8 cellular contexts compared by ENCODE assay signal in genomic region chr3:50542177-50543034, GRCh38. TPM values are rescaled to one million over a fixed set of nuclear protein-coding genes. Genes with fewer than 3 reads are reported as not detected.
A peak's percentile ranks its signal among the peaks of the same experiment; 100 is the strongest.
DNase-seq lines count a peak whose midpoint lies in the region; ATAC-seq and TF ChIP-seq lines count a peak whose summit lies in the region.

No MANE protein-coding gene starts in this region.

- H3K27ac ChIP-seq in 22Rv1 = no peak overlapping the region
- no peak overlapping the region for H3K27ac ChIP-seq in lung (ENCODE audit: low read depth in 1 of 2, low read length in 1 of 2)

- in situ Hi-C loops in GM13976 (cut with MboI; ENCODE audit: low sequenced_read_pairs, unreplicated experiment) = no loop called here

- no peak overlapping the region for H3K4me3 ChIP-seq in lung

- H3K36me3 ChIP-seq in lung (ENCODE audit: control insufficient read depth in 2 of 2, insufficient read depth in 2 of 2, low read length in 2 of 2) = no peaks in the 10 kb centered on the region

- H3K4me1 ChIP-seq in lung (ENCODE audit: control insufficient read depth in 2 of 2, insufficient read depth in 2 of 2, low read length in 2 of 2) = no peaks in the 10 kb centered on the region

- ATAC-seq in lung (ENCODE audit: insufficient read depth, low FRiP score) (peak; percentile 68), GM21447 (IDR thresholded peaks at IDR 0.05; ENCODE audit: unreplicated experiment) (no peak)

- DNase-seq in GM13976 (ENCODE audit: low spot score) (peak; percentile 87), NCI-H446 (lab: John Stamatoyannopoulos, UW) (peak; percentile 24 to 66), ecto neural progenitor cell (ENCODE audit: low spot score) (peak; percentile 86), lung (ENCODE audit: low spot score) (peak; percentile 64)
- peak; percentile 45 to 52 for DNase-seq in activated CD4-positive, alpha-beta T cell treated with anti-CD3 and anti-CD28 coated beads, Interleukin-2, amount 50 U/mL, for 24 hours (ENCODE audit: low read depth in 1 of 2, low spot score in 1 of 2)
- peak; percentile 26 for DNase-seq in stimulated activated CD8-positive, alpha-beta memory T cell treated with anti-CD3 and anti-CD28 coated beads, Interleukin-15, amount 100 ng/mL, for 1 hour (ENCODE audit: low read depth)

- WGBS in lung, 2 donors = 47% methylated on average over 2 of the region's 2 CpGs

- TF ChIP-seq CTCF in 22Rv1 (IDR thresholded peaks at IDR 0.05) = peak; percentile 92
- peak; percentile 86 for TF ChIP-seq CTCF in GM13976 (IDR thresholded peaks at IDR 0.05; ENCODE audit: borderline replicate concordance, control extremely low read depth, extremely low read depth, insufficient read depth, missing control alignments)
- peak; percentile 82 for TF ChIP-seq CTCF in lung (IDR thresholded peaks at IDR 0.05; ENCODE audit: control extremely low read depth, extremely low read depth)

- H3K9me3 ChIP-seq in lung (ENCODE audit: control insufficient read depth in 2 of 2, insufficient read depth in 1 of 2, low read length in 1 of 2) = no peaks in the 10 kb centered on the region

- H3K27me3 ChIP-seq in lung (ENCODE audit: control insufficient read depth, insufficient read depth) = no peaks in the 10 kb centered on the region

RNA-seq across cellular contexts. Expression of gene C3orf18, which starts 25.1 kb away (rescaled TPM):
- total RNA-seq in lung = 1 to 10 TPM; 5.7 to 7.0 TPM
- polyA plus RNA-seq in lung = 1 to 10 TPM; 2.7 to 3.2 TPM

RNA-seq across cellular contexts. Expression of gene HEMK1, which starts 26.9 kb away (rescaled TPM):
- 10 to 100 TPM; 17.3 to 28.0 TPM for total RNA-seq in lung
- polyA plus RNA-seq in lung = 10 to 100 TPM; 16.0 to 20.1 TPM

RNA-seq across cellular contexts. Expression of gene CACNA2D2, which starts 39.0 kb away (rescaled TPM):
- total RNA-seq in lung = 100 to 1,000 TPM in 1 of 2 donors, 10 to 100 TPM in 1; 35.8 to 111 TPM
- polyA plus RNA-seq in lung = 100 to 1,000 TPM in 1 of 2 donors, 10 to 100 TPM in 1; 28.2 to 102 TPM

Comparison
In these comparisons a context has a peak if more than half of its experiments do, and no peak if none do; other contexts are left out.
1. DNase-seq: peak in every context shown above with its lines; median percentile 87 in GM13976; 86 in ecto neural progenitor cell; 64 in lung; 48 in activated CD4-positive, alpha-beta T cell treated with anti-CD3 and anti-CD28 coated beads, Interleukin-2, amount 50 U/mL, for 24 hours; 45 in NCI-H446; 26 in stimulated activated CD8-positive, alpha-beta memory T cell treated with anti-CD3 and anti-CD28 coated beads, Interleukin-15, amount 100 ng/mL, for 1 hour.